Comparison of ENCODE assay signal across 1 cellular context in genomic region chr3:72337480-72337855, GRCh38.
TF ChIP-seq lines count a peak whose summit lies in the region.

No MANE protein-coding gene starts in this region.

TF ChIP-seq in HEK293T, 16 proteins besides CTCF, POLR2A, EP300 and RAD21 (continued from another document):
- TF ChIP-seq, protein P1, sequence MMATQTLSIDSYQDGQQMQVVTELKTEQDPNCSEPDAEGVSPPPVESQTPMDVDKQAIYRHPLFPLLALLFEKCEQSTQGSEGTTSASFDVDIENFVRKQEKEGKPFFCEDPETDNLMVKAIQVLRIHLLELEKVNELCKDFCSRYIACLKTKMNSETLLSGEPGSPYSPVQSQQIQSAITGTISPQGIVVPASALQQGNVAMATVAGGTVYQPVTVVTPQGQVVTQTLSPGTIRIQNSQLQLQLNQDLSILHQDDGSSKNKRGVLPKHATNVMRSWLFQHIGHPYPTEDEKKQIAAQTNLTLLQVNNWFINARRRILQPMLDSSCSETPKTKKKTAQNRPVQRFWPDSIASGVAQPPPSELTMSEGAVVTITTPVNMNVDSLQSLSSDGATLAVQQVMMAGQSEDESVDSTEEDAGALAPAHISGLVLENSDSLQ (IDR thresholded peaks at IDR 0.05) = no peak
